14 cellular contexts compared by ENCODE assay signal in the genomic region with DNA sequence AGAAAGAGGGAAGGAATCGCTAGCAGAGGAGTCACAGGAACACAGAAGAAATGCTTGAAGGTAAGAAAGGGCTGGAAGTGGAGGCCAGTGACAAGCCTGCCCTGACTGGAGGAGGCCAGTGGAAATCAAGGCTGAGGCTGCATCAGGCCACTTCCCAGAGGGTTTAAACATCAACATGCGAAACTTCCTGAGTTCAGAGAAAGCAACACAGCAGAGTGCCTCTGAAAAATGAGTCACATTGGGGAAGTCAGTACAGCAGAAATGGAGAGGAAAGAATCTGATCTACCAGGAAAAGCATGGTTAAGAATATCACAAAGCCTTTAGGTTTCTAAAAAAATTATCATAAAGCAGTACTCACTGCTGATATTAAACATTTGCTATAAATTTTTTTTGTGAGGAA. TPM values are rescaled to one million over a fixed set of nuclear protein-coding genes. Genes with fewer than 3 reads are reported as not detected.
A peak's percentile ranks its signal among the peaks of the same experiment; 100 is the strongest.
DNase-seq lines count a peak whose midpoint lies in the region; ATAC-seq and TF ChIP-seq lines count a peak whose summit lies in the region.
"Had no signal": no experiment of that assay in that cellular context is flagged by ENCODE, and none has a peak within 500 bp of the region (broad histone marks: within the 10 kb centered on the region; RNA-seq: fewer than 3 reads in every experiment).

No MANE protein-coding gene starts in this region.

- TF ChIP-seq EP300 in esophagus muscularis mucosa (IDR thresholded peaks at IDR 0.05), result no peak

- DNase-seq in SIG-M5 treated with dmso at 0.1 percent for 504 hours (lab: John Stamatoyannopoulos, UW; ENCODE audit: unreplicated experiment), result peak; percentile 44
- no peak for DNase-seq in SIG-M5 (lab: John Stamatoyannopoulos, UW)
- no peak for DNase-seq in T-helper 17 cell
- peak; percentile 45 for DNase-seq in esophagus muscularis mucosa (ENCODE audit: extremely low spot score)
- peak; percentile 71 for DNase-seq in renal cortical epithelial cell (ENCODE audit: low read depth)
- DNase-seq in stimulated activated CD4-positive, alpha-beta T cell treated with anti-CD3 and anti-CD28 coated beads, Interleukin-4, amount 100 ng/mL, for 4 hours, result no peak
- no peak for DNase-seq in H4 (ENCODE audit: low spot score)
- DNase-seq: activated CD4-positive, CD25-positive, alpha-beta regulatory T cell treated with anti-CD3 and anti-CD28 coated beads, Interleukin-2, amount 50 U/mL, for 72 hours; islet precursor cell; retina; stimulated activated CD8-positive, alpha-beta memory T cell treated with anti-CD3 and anti-CD28 coated beads, Interleukin-4, amount 100 ng/mL, for 48 hours had no signal

- H3K36me3 Mint-ChIP-seq in T-helper 17 cell (ENCODE audit: low read depth), result peaks cover 19% of the 10 kb centered on the region

- no peak for TF ChIP-seq POLR2A in esophagus muscularis mucosa (IDR thresholded peaks at IDR 0.05; ENCODE audit: low read depth)

- 58% methylated on average over 2 of the region's 2 CpGs for WGBS in esophagus muscularis mucosa

- no peak for TF ChIP-seq CTCF in esophagus muscularis mucosa (IDR thresholded peaks at IDR 0.05)

- H3K4me3 ChIP-seq in esophagus muscularis mucosa, result no peak overlapping the region
- H3K4me3 ChIP-seq: A549 had no signal

- H3K9me3 ChIP-seq in T-helper 17 cell (ENCODE audit: control insufficient read depth, low read length, poor library complexity, severe bottlenecking) (no peaks in the 10 kb centered on the region), esophagus muscularis mucosa (no peaks in the 10 kb centered on the region)
- H3K9me3 ChIP-seq: A549 had no signal

- H3K27ac ChIP-seq in esophagus muscularis mucosa (replicated peaks in 1 of 4), result no peak overlapping the region
- H3K27ac ChIP-seq: A549 had no signal

- peak overlapping the region; percentile 71 for H3K27ac Mint-ChIP-seq in T-helper 17 cell

- peaks cover 18% of the 10 kb centered on the region for H3K4me1 Mint-ChIP-seq in T-helper 17 cell

- intact Hi-C loops in esophagus muscularis mucosa (cut with DNase I), result no loop called here

- H3K36me3 ChIP-seq in esophagus muscularis mucosa, result peaks cover 15 to 49% (median 27%) of the 10 kb centered on the region in 4 donors

- peaks cover 9 to 17% (median 12%) of the 10 kb centered on the region in 4 donors for H3K4me1 ChIP-seq in esophagus muscularis mucosa
- H3K4me1 ChIP-seq: A549 had no signal

- H3K27me3 ChIP-seq in esophagus muscularis mucosa, result no peaks in the 10 kb centered on the region

- no peak overlapping the region for H3K4me3 Mint-ChIP-seq in T-helper 17 cell

- H3K27me3 Mint-ChIP-seq in T-helper 17 cell, result no peaks in the 10 kb centered on the region

- ATAC-seq in T-helper 17 cell (no peak), HG03097 (IDR thresholded peaks at IDR 0.05; ENCODE audit: low FRiP score, unreplicated experiment) (no peak)
- ATAC-seq: A549 had no signal

RNA-seq across cellular contexts. Expression of a gene that starts 23.3 kb away (rescaled TPM):
- total RNA-seq in T-helper 17 cell (10 to 100 TPM in 1 of 2 donors, 1 to 10 TPM in 1; 8.5 to 12.3 TPM), esophagus muscularis mucosa (10 to 100 TPM; 13.7 to 18.7 (median 15.2) TPM), renal cortical epithelial cell (4.0 and 10.1 TPM in 2 replicates)
- total RNA-seq in H4 (2014; rRNA removed; shearing (Covaris generic)), result 3.1 and 3.6 TPM in 2 replicates

RNA-seq across cellular contexts. Expression of a gene that starts 36.0 kb away (rescaled TPM):
- total RNA-seq in T-helper 17 cell, result 10 to 100 TPM; 27.7 to 28.5 TPM
- total RNA-seq in esophagus muscularis mucosa, result 10 to 100 TPM; 10.4 to 22.8 (median 21.0) TPM
- total RNA-seq in renal cortical epithelial cell, result 15.6 and 20.0 TPM in 2 replicates
- total RNA-seq in H4 (2014; rRNA removed; shearing (Covaris generic)), result 13.4 and 14.2 TPM in 2 replicates

RNA-seq across cellular contexts. Expression of a gene that starts 41.5 kb away (rescaled TPM):
- not detected for total RNA-seq in T-helper 17 cell
- not detected for total RNA-seq in esophagus muscularis mucosa
- total RNA-seq in renal cortical epithelial cell, result not detected in 2 replicates
- not detected in 2 replicates for total RNA-seq in H4 (2014; rRNA removed; shearing (Covaris generic))
- total RNA-seq: cerebellum had no signal

RNA-seq across cellular contexts. Expression of a gene that starts 47.4 kb away (rescaled TPM):
- total RNA-seq in T-helper 17 cell (10 to 100 TPM; 77.5 to 77.6 TPM), esophagus muscularis mucosa (10 to 100 TPM; 19.5 to 59.0 (median 27.4) TPM), renal cortical epithelial cell (17.0 and 35.9 TPM in 2 replicates)
- total RNA-seq in H4 (2014; rRNA removed; shearing (Covaris generic)), result 62.8 and 66.8 TPM in 2 replicates

RNA-seq across cellular contexts. Expression of a gene that starts 54.7 kb away (rescaled TPM):
- not detected for total RNA-seq in T-helper 17 cell
- total RNA-seq in esophagus muscularis mucosa, result not detected
- not detected in 2 replicates for total RNA-seq in renal cortical epithelial cell
- not detected in 2 replicates for total RNA-seq in H4 (2014; rRNA removed; shearing (Covaris generic))
- total RNA-seq: cerebellum had no signal

Comparison
In these comparisons a context has a peak if more than half of its experiments do, and no peak if none do; other contexts are left out.
1. DNase-seq: peak in SIG-M5 treated with dmso at 0.1 percent for 504 hours (single experiment), esophagus muscularis mucosa (single experiment) and renal cortical epithelial cell (single experiment); none in SIG-M5 (single experiment), T-helper 17 cell (0 of 3), stimulated activated CD4-positive, alpha-beta T cell treated with anti-CD3 and anti-CD28 coated beads, Interleukin-4, amount 100 ng/mL, for 4 hours (0 of 2) and H4 (single experiment).